ENCODE assay signal across 19 cellular contexts in the genomic region with DNA sequence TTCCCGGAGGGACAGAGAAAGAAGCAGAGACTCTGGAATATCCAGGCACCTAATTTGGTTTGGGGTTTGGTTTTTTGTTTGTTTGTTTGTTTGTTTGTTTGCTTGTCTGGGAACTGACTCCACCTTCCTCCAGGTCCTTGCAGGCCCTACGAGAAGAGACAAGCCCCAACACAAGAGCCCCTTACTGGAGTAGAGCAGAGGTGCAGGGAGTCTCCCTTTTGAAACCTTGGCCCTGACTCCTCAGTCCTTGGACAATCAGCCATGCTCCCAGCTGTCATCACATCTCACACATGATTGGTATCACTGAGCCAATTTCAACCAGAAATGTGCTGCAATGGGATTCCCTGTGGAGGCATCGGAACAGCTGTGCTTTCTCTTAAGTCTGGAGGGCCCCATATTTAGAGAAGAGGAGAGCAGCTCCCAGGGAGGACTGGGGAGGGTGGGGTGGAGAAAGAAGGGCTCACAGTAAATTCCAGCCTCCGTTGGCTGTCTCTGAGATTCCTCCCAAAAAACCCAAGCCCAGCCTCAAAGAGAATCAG.
"Had no signal": no experiment of that assay in that cellular context is flagged by ENCODE, and none has a peak within 500 bp of the region (broad histone marks: within the 10 kb centered on the region; RNA-seq: fewer than 3 reads in every experiment).

No MANE protein-coding gene starts in this region.

- H3K27me3 ChIP-seq: gastrocnemius medialis, heart right ventricle, left lung, thyroid gland had no signal

- ATAC-seq: left lung; naive thymus-derived CD4-positive, alpha-beta T cell had no signal

- H3K4me1 ChIP-seq: gastrocnemius medialis, heart right ventricle, psoas muscle had no signal

- DNase-seq: cortex of kidney; dorsolateral prefrontal cortex; effector CD8-positive, alpha-beta T cell; heart right ventricle; hypothalamus; islet precursor cell; left lung; mesenchymal stem cell; midbrain; naive thymus-derived CD4-positive, alpha-beta T cell; nephron progenitor cell; psoas muscle; retina; stimulated activated CD4-positive, alpha-beta T cell treated with anti-CD3 and anti-CD28 coated beads, Interleukin-2, amount 100 ng/mL, for 48 hours; stimulated activated naive CD4-positive, alpha-beta T cell treated with Interleukin-2 at 50 U/mL for 16 hours; thyroid gland had no signal

- H3K4me3 ChIP-seq: dorsolateral prefrontal cortex, gastrocnemius medialis, heart right ventricle, left lung, lung, psoas muscle, smooth muscle cell, thyroid gland had no signal

- H3K4me2 ChIP-seq: smooth muscle cell had no signal

- H3K9me3 ChIP-seq: gastrocnemius medialis, heart right ventricle, left lung, psoas muscle, thyroid gland had no signal

- H3K27ac ChIP-seq: dorsolateral prefrontal cortex, gastrocnemius medialis, heart right ventricle, left lung, psoas muscle, thyroid gland had no signal

- H3K36me3 ChIP-seq: gastrocnemius medialis, heart right ventricle, left lung, thyroid gland had no signal
